Comparison of ENCODE assay signal across 9 cellular contexts in genomic region chr14:21030531-21030930, GRCh38. TPM values are rescaled to one million over a fixed set of nuclear protein-coding genes. Genes with fewer than 3 reads are reported as not detected.
"Had no signal": no experiment of that assay in that cellular context is flagged by ENCODE, and none has a peak within 500 bp of the region (broad histone marks: within the 10 kb centered on the region; RNA-seq: fewer than 3 reads in every experiment).

No MANE protein-coding gene starts in this region.

- H3K27ac ChIP-seq: GM23248, HL-60 had no signal

- H3K4me3 ChIP-seq: GM23248 had no signal

- DNase-seq: GM23248, GOT3, H9, HCEC 1CT, KBM-7 had no signal

- FAIRE-seq: HepG2 had no signal

- H2AFZ ChIP-seq: GM23248 had no signal

RNA-seq across cellular contexts. Expression of gene TPPP2, which starts 0.5 kb away (rescaled TPM):
- total RNA-seq: GM23248, H4, H9, HT1080 had no signal

RNA-seq across cellular contexts. Expression of gene RNASE13, which starts 4.1 kb away (rescaled TPM):
- total RNA-seq: GM23248, H4, H9, HepG2, HT1080 had no signal

RNA-seq across cellular contexts. Expression of gene RNASE7, which starts 11.6 kb away (rescaled TPM):
- total RNA-seq: GM23248, H4, H9, HepG2, HT1080 had no signal

RNA-seq across cellular contexts. Expression of gene RNASE8, which starts 27.1 kb away (rescaled TPM):
- total RNA-seq: GM23248, H4, H9, HepG2, HT1080 had no signal
